In genomic region chr13:24110011-24110410, GRCh38 we compare ENCODE assay signal across 22 cellular contexts.
"Had no signal": no experiment of that assay in that cellular context is flagged by ENCODE, and none has a peak within 500 bp of the region (broad histone marks: within the 10 kb centered on the region; RNA-seq: fewer than 3 reads in every experiment).

No MANE protein-coding gene starts in this region.

- H3K27ac ChIP-seq: epithelial cell of prostate, esophagus squamous epithelium, hepatocyte, pancreas, psoas muscle, spleen, stomach, tibial artery, upper lobe of left lung, vagina had no signal

- H3K27me3 ChIP-seq: esophagus squamous epithelium, hepatocyte, pancreas, spleen, stomach, tibial artery, upper lobe of left lung, vagina had no signal

- H2AFZ ChIP-seq: hepatocyte had no signal

- H3K79me2 ChIP-seq: hepatocyte had no signal

- H3K36me3 Mint-ChIP-seq: natural killer cell; stimulated activated naive B cell treated with anti-CD40 and anti-IgM and Interleukin-4, amounts not matched to agents 10 μg/mL and 1 μg/mL and 100 μg/mL, for 72 hours had no signal

- H3K27ac Mint-ChIP-seq: dendritic cell treated with granulocyte-macrophage colony-stimulating factor and Interleukin-4, amounts not matched to agents 40 ng/mL and 50 ng/mL, for 4 days; effector memory CD8-positive, alpha-beta T cell; natural killer cell; stimulated activated naive B cell treated with anti-CD40 and anti-IgM and Interleukin-4, amounts not matched to agents 10 μg/mL and 1 μg/mL and 100 μg/mL, for 72 hours had no signal

- H3K4me1 ChIP-seq: esophagus squamous epithelium, psoas muscle, spleen, tibial artery, vagina had no signal

- ATAC-seq: effector memory CD8-positive, alpha-beta T cell; natural killer cell; pancreas; psoas muscle; sciatic nerve; stimulated activated naive B cell treated with anti-CD40 and anti-IgM and Interleukin-4, amounts not matched to agents 10 μg/mL and 1 μg/mL and 100 μg/mL, for 72 hours had no signal

- DNase-seq: cerebellar nuclear complex; effector memory CD8-positive, alpha-beta T cell; esophagus squamous epithelium; foreskin fibroblast; kidney; natural killer cell; occipital lobe; pancreas; psoas muscle; spleen; stimulated activated CD4-positive, alpha-beta T cell treated with anti-CD3 and anti-CD28 coated beads, Interleukin-15, amount 100 ng/mL, for 24 hours; stimulated activated CD4-positive, alpha-beta T cell treated with anti-CD3 and anti-CD28 coated beads, Interleukin-1b, Interleukin-23, amount 100 ng/mL, for 48 hours; stimulated activated CD4-positive, alpha-beta T cell treated with anti-CD3 and anti-CD28 coated beads, Interleukin-4, amount 100 ng/mL, for 24 hours; stimulated activated naive B cell treated with anti-CD40 and anti-IgM and Interleukin-4, amounts not matched to agents 10 μg/mL and 1 μg/mL and 100 μg/mL, for 72 hours; stomach; tibial artery; upper lobe of left lung had no signal

- H3K4me3 Mint-ChIP-seq: dendritic cell treated with granulocyte-macrophage colony-stimulating factor and Interleukin-4, amounts not matched to agents 40 ng/mL and 50 ng/mL, for 4 days; effector memory CD8-positive, alpha-beta T cell; natural killer cell; stimulated activated naive B cell treated with anti-CD40 and anti-IgM and Interleukin-4, amounts not matched to agents 10 μg/mL and 1 μg/mL and 100 μg/mL, for 72 hours had no signal

- H3K36me3 ChIP-seq: esophagus squamous epithelium, pancreas, spleen, stomach, tibial artery, upper lobe of left lung, vagina had no signal

- H3K4me1 Mint-ChIP-seq: natural killer cell had no signal

- H3K9me3 Mint-ChIP-seq: dendritic cell treated with granulocyte-macrophage colony-stimulating factor and Interleukin-4, amounts not matched to agents 40 ng/mL and 50 ng/mL, for 4 days; effector memory CD8-positive, alpha-beta T cell; natural killer cell; stimulated activated naive B cell treated with anti-CD40 and anti-IgM and Interleukin-4, amounts not matched to agents 10 μg/mL and 1 μg/mL and 100 μg/mL, for 72 hours had no signal

- H3K9me3 ChIP-seq: esophagus squamous epithelium, pancreas, psoas muscle, spleen, stomach, tibial artery, upper lobe of left lung, vagina had no signal

- H3K4me2 ChIP-seq: hepatocyte had no signal

- H3K4me3 ChIP-seq: esophagus squamous epithelium, hepatocyte, pancreas, psoas muscle, spleen, stomach, tibial artery, upper lobe of left lung, vagina had no signal
